In the genomic region with DNA sequence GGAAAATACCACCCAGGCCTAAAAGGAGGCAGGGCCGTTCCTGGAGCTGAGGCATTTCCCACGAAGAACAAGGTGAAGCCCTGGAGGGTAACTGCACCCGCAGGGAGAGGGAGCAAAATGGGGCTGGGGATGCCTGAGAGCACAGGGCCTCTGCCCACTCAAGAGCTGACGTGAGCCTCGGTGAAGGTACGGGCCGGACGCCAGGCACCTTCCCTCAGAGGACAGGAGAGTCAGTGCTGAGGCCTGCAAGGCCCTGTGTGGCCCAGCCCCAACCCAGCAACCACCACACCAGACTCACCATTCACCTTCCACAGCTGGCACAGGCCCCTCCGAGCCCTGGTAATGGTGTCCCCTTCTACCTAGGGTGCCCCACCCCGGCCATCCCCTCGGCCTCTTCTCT, we compare ENCODE assay signal across 23 cellular contexts.
"Had no signal": no experiment of that assay in that cellular context is flagged by ENCODE, and none has a peak within 500 bp of the region (broad histone marks: within the 10 kb centered on the region; RNA-seq: fewer than 3 reads in every experiment).

No MANE protein-coding gene starts in this region.

- H3K4me3 Mint-ChIP-seq: activated CD4-positive, alpha-beta memory T cell treated with anti-CD3 and anti-CD28 coated beads for 36 hours; activated CD4-positive, alpha-beta T cell treated with anti-CD3 and anti-CD28 coated beads, Interleukin-2, amount 10 ng/mL, durations not matched to agents 24 days and 14 days; activated naive CD4-positive, alpha-beta T cell treated with anti-CD3 and anti-CD28 coated beads for 36 hours; activated naive CD8-positive, alpha-beta T cell treated with anti-CD3 and anti-CD28 coated beads, Interleukin-2, amount 10 ng/mL, durations not matched to agents 7 days and 5 days; activated T-cell treated with anti-CD3 and anti-CD28 coated beads, Interleukin-2, amount 50 U/mL, for 4 hours; T-helper 17 cell; WTC11 had no signal

- H3K9me3 ChIP-seq: breast epithelium had no signal

- H3K4me1 Mint-ChIP-seq: activated naive CD8-positive, alpha-beta T cell treated with anti-CD3 and anti-CD28 coated beads, Interleukin-2, amount 10 ng/mL, durations not matched to agents 7 days and 5 days; T-helper 17 cell; WTC11 had no signal

- H3K27ac ChIP-seq: breast epithelium had no signal

- H3K4me3 ChIP-seq: breast epithelium had no signal

- H3K4me1 ChIP-seq: breast epithelium had no signal

- H3K27me3 ChIP-seq: breast epithelium had no signal

- H3K27me3 Mint-ChIP-seq: activated CD4-positive, alpha-beta memory T cell treated with anti-CD3 and anti-CD28 coated beads for 36 hours; activated CD4-positive, alpha-beta T cell treated with anti-CD3 and anti-CD28 coated beads, Interleukin-2, amount 10 ng/mL, durations not matched to agents 24 days and 14 days; activated naive CD8-positive, alpha-beta T cell treated with anti-CD3 and anti-CD28 coated beads, Interleukin-2, amount 10 ng/mL, durations not matched to agents 7 days and 5 days; T-helper 17 cell had no signal

- ATAC-seq: activated T-cell treated with anti-CD3 and anti-CD28 coated beads, Interleukin-2, amount 50 U/mL, for 4 hours; PC-3; T-helper 17 cell; WTC11 had no signal

- H3K9me3 Mint-ChIP-seq: activated CD4-positive, alpha-beta memory T cell treated with anti-CD3 and anti-CD28 coated beads for 36 hours; activated CD4-positive, alpha-beta T cell treated with anti-CD3 and anti-CD28 coated beads, Interleukin-2, amount 10 ng/mL, durations not matched to agents 24 days and 14 days; activated naive CD4-positive, alpha-beta T cell treated with anti-CD3 and anti-CD28 coated beads for 36 hours; activated naive CD8-positive, alpha-beta T cell treated with anti-CD3 and anti-CD28 coated beads, Interleukin-2, amount 10 ng/mL, durations not matched to agents 7 days and 5 days; activated T-cell treated with anti-CD3 and anti-CD28 coated beads, Interleukin-2, amount 50 U/mL, for 4 hours; WTC11 had no signal

- DNase-seq: activated CD4-positive, alpha-beta memory T cell treated with anti-CD3 and anti-CD28 coated beads for 36 hours; activated CD4-positive, alpha-beta T cell treated with anti-CD3 and anti-CD28 coated beads for 1 hour; activated CD4-positive, alpha-beta T cell treated with anti-CD3 and anti-CD28 coated beads, Interleukin-2, amount 10 ng/mL, durations not matched to agents 24 days and 14 days; activated CD8-positive, alpha-beta memory T cell treated with anti-CD3 and anti-CD28 coated beads for 24 hours; activated effector memory CD4-positive, alpha-beta T cell treated with anti-CD3 and anti-CD28 coated beads, Interleukin-2, amount 50 U/mL, for 16 hours; activated naive CD4-positive, alpha-beta T cell treated with anti-CD3 and anti-CD28 coated beads for 36 hours; activated naive CD8-positive, alpha-beta T cell treated with anti-CD3 and anti-CD28 coated beads, Interleukin-2, amount 10 ng/mL, durations not matched to agents 7 days and 5 days; activated T-cell treated with anti-CD3 and anti-CD28 coated beads, Interleukin-2, amount 50 U/mL, for 4 hours; aorta; caudate nucleus; Kasumi-1; NCI-H1105 treated with DMSO at 0.1 percent for 48 hours; NCI-H1436 treated with DMSO at 0.1 percent for 48 hours; NCI-H187; NCI-H2081; NCI-H446; NCI-H524; PC-3; SIG-M5; T-helper 17 cell; T-helper 9 cell had no signal

- H3K27ac Mint-ChIP-seq: activated CD4-positive, alpha-beta memory T cell treated with anti-CD3 and anti-CD28 coated beads for 36 hours; activated CD4-positive, alpha-beta T cell treated with anti-CD3 and anti-CD28 coated beads, Interleukin-2, amount 10 ng/mL, durations not matched to agents 24 days and 14 days; activated naive CD4-positive, alpha-beta T cell treated with anti-CD3 and anti-CD28 coated beads for 36 hours; WTC11 had no signal
